In genomic region chr16:24138024-24138423, GRCh38 we compare ENCODE assay signal across 1 cellular context.
TF ChIP-seq lines count a peak whose summit lies in the region.

No MANE protein-coding gene starts in this region.

TF ChIP-seq in GM23338, 12 proteins besides CTCF, POLR2A, EP300 and RAD21 (continued from another document):
- TF ChIP-seq, protein P1, sequence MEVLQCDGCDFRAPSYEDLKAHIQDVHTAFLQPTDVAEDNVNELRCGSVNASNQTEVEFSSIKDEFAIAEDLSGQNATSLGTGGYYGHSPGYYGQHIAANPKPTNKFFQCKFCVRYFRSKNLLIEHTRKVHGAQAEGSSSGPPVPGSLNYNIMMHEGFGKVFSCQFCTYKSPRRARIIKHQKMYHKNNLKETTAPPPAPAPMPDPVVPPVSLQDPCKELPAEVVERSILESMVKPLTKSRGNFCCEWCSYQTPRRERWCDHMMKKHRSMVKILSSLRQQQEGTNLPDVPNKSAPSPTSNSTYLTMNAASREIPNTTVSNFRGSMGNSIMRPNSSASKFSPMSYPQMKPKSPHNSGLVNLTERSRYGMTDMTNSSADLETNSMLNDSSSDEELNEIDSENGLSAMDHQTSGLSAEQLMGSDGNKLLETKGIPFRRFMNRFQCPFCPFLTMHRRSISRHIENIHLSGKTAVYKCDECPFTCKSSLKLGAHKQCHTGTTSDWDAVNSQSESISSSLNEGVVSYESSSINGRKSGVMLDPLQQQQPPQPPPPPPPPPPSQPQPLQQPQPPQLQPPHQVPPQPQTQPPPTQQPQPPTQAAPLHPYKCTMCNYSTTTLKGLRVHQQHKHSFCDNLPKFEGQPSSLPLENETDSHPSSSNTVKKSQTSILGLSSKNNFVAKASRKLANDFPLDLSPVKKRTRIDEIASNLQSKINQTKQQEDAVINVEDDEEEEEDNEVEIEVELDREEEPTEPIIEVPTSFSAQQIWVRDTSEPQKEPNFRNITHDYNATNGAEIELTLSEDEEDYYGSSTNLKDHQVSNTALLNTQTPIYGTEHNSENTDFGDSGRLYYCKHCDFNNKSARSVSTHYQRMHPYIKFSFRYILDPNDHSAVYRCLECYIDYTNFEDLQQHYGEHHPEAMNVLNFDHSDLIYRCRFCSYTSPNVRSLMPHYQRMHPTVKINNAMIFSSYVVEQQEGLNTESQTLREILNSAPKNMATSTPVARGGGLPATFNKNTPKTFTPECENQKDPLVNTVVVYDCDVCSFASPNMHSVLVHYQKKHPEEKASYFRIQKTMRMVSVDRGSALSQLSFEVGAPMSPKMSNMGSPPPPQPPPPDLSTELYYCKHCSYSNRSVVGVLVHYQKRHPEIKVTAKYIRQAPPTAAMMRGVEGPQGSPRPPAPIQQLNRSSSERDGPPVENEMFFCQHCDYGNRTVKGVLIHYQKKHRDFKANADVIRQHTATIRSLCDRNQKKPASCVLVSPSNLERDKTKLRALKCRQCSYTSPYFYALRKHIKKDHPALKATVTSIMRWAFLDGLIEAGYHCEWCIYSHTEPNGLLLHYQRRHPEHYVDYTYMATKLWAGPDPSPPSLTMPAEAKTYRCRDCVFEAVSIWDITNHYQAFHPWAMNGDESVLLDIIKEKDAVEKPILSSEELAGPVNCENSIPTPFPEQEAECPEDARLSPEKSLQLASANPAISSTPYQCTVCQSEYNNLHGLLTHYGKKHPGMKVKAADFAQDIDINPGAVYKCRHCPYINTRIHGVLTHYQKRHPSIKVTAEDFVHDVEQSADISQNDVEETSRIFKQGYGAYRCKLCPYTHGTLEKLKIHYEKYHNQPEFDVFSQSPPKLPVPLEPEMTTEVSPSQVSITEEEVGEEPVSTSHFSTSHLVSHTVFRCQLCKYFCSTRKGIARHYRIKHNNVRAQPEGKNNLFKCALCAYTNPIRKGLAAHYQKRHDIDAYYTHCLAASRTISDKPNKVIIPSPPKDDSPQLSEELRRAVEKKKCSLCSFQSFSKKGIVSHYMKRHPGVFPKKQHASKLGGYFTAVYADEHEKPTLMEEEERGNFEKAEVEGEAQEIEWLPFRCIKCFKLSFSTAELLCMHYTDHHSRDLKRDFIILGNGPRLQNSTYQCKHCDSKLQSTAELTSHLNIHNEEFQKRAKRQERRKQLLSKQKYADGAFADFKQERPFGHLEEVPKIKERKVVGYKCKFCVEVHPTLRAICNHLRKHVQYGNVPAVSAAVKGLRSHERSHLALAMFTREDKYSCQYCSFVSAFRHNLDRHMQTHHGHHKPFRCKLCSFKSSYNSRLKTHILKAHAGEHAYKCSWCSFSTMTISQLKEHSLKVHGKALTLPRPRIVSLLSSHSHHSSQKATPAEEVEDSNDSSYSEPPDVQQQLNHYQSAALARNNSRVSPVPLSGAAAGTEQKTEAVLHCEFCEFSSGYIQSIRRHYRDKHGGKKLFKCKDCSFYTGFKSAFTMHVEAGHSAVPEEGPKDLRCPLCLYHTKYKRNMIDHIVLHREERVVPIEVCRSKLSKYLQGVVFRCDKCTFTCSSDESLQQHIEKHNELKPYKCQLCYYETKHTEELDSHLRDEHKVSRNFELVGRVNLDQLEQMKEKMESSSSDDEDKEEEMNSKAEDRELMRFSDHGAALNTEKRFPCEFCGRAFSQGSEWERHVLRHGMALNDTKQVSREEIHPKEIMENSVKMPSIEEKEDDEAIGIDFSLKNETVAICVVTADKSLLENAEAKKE (CRISPR knock-in tag; IDR thresholded peaks at IDR 0.05), result no peak
- TF ChIP-seq JUNB (IDR thresholded peaks at IDR 0.05; ENCODE audit: unreplicated experiment), result no peak
- no peak for TF ChIP-seq POLR2AphosphoS5 (IDR thresholded peaks at IDR 0.05; ENCODE audit: low read depth)
- no peak for TF ChIP-seq ZNF331 (CRISPR knock-in tag; IDR thresholded peaks at IDR 0.05; ENCODE audit: low read depth)
- no peak for TF ChIP-seq REST (IDR thresholded peaks at IDR 0.05; ENCODE audit: unreplicated experiment)
- TF ChIP-seq EZH2 (IDR thresholded peaks at IDR 0.05; ENCODE audit: low read depth, unreplicated experiment), result no peak
- no peak for TF ChIP-seq NANOG (IDR thresholded peaks at IDR 0.05; ENCODE audit: borderline replicate concordance)
- TF ChIP-seq CREB1 (CRISPR knock-in tag; IDR thresholded peaks at IDR 0.05; ENCODE audit: low read depth), result no peak
- TF ChIP-seq ZNF114 (CRISPR knock-in tag; IDR thresholded peaks at IDR 0.05), result no peak
- no peak for TF ChIP-seq EZH2phosphoT487 (IDR thresholded peaks at IDR 0.05; ENCODE audit: unreplicated experiment)
